Comparison of ENCODE assay signal across 8 cellular contexts in the genomic region with DNA sequence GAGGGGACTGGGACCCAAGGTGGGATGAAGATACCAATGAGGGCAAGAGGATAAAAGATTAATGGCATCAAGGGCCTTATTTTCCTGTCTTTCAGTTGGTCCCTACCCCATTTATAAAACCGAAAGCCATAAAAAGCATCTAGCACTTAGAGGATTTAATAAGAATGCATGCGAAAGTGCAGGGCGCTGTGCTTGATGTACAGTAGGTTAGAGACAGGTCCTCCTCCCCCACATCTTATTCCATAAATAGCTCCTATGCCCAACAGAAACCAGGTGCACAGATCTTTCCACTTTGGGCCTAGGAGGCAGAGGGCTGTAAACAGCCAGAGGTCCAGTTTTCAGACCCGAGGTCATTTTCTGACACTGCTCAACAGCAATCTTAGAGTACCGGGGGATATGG. TPM values are rescaled to one million over a fixed set of nuclear protein-coding genes. Genes with fewer than 3 reads are reported as not detected.
DNase-seq lines count a peak whose midpoint lies in the region; ATAC-seq and TF ChIP-seq lines count a peak whose summit lies in the region.

No MANE protein-coding gene starts in this region.

- H3K36me3 ChIP-seq in WERI-Rb-1, result no peaks in the 10 kb centered on the region

- peaks cover 6% of the 10 kb centered on the region for H3K9me3 Mint-ChIP-seq in glutamatergic neuron (ENCODE audit: unreplicated experiment)

- peaks cover 6% of the 10 kb centered on the region for H3K27me3 Mint-ChIP-seq in glutamatergic neuron (ENCODE audit: unreplicated experiment)

- peak overlapping the region; percentile 96 for H3K4me3 Mint-ChIP-seq in glutamatergic neuron (ENCODE audit: unreplicated experiment)

- H3K36me3 Mint-ChIP-seq in glutamatergic neuron (ENCODE audit: unreplicated experiment), result peaks cover 6% of the 10 kb centered on the region

- peak overlapping the region; percentile 64 for H3K27ac Mint-ChIP-seq in glutamatergic neuron (ENCODE audit: unreplicated experiment)

- peak overlapping the region; percentile 79 for H3K4me3 ChIP-seq in GM12875 (ENCODE audit: low read depth, low read length)
- peak overlapping the region; percentile 60 for H3K4me3 ChIP-seq in WERI-Rb-1 (ENCODE audit: low read depth, low read length)
- H3K4me3 ChIP-seq in retinal pigment epithelial cell (ENCODE audit: low read length), result peak overlapping the region; percentile 82

- no peaks in the 10 kb centered on the region for H3K27me3 ChIP-seq in WERI-Rb-1 (ENCODE audit: insufficient read depth, low read depth, severe bottlenecking)

- DNase-seq in WERI-Rb-1, result no peak
- no peak for DNase-seq in glutamatergic neuron
- no peak for DNase-seq in retinal pigment epithelial cell (ENCODE audit: low read depth)
- no peak for DNase-seq in NCI-H1092 treated with DMSO at 0.1 percent for 48 hours (lab: John Stamatoyannopoulos, UW)
- no peak for DNase-seq in DMS 273 (lab: John Stamatoyannopoulos, UW; ENCODE audit: unreplicated experiment)
- DNase-seq in NCI-H82 (lab: John Stamatoyannopoulos, UW), result no peak

- ATAC-seq in HG02571 (IDR thresholded peaks at IDR 0.05; ENCODE audit: unreplicated experiment), result no peak

- TF ChIP-seq CTCF in GM12875 (IDR thresholded peaks at IDR 0.05; ENCODE audit: borderline replicate concordance, insufficient read depth, low read depth, low read length) (no peak), WERI-Rb-1 (IDR thresholded peaks at IDR 0.05; ENCODE audit: low read depth, low read length) (no peak), glutamatergic neuron (IDR thresholded peaks at IDR 0.05; ENCODE audit: partially characterized antibody, unreplicated experiment) (no peak), retinal pigment epithelial cell (conservative IDR thresholded peaks at IDR 0.05; ENCODE audit: low read depth, low read length) (no peak)

- peaks cover 8% of the 10 kb centered on the region for H3K4me1 Mint-ChIP-seq in glutamatergic neuron (ENCODE audit: low read depth, unreplicated experiment)

- H3K9me3 ChIP-seq in WERI-Rb-1 (ENCODE audit: severe bottlenecking), result no peaks in the 10 kb centered on the region

- H3K27ac ChIP-seq in WERI-Rb-1, result no peak overlapping the region; the same call in 1 of the 2 replicates

RNA-seq across cellular contexts. Expression of gene LPCAT4, which starts 1.2 kb away (rescaled TPM):
- total RNA-seq in glutamatergic neuron (ENCODE audit: unreplicated experiment), result 107 TPM

RNA-seq across cellular contexts. Expression of gene NUTM1, which starts 22.7 kb away (rescaled TPM):
- total RNA-seq in glutamatergic neuron (ENCODE audit: unreplicated experiment), result not detected

RNA-seq across cellular contexts. Expression of gene NOP10, which starts 22.9 kb away (rescaled TPM):
- total RNA-seq in glutamatergic neuron (ENCODE audit: unreplicated experiment), result 137 TPM

RNA-seq across cellular contexts. Expression of gene SLC12A6, which starts 28.3 kb away (rescaled TPM):
- total RNA-seq in glutamatergic neuron (ENCODE audit: unreplicated experiment), result 43.3 TPM
